In genomic region chr13:68609671-68610070, GRCh38 we compare ENCODE assay signal across 35 cellular contexts.
"Had no signal": no experiment of that assay in that cellular context is flagged by ENCODE, and none has a peak within 500 bp of the region (broad histone marks: within the 10 kb centered on the region; RNA-seq: fewer than 3 reads in every experiment).

No MANE protein-coding gene starts in this region.

- H3K27ac ChIP-seq: brain microvascular endothelial cell, coronary artery, dorsolateral prefrontal cortex, epithelial cell of prostate, esophagus squamous epithelium, gastroesophageal sphincter, WERI-Rb-1 had no signal

- DNase-seq: activated B cell treated with CpG ODN at 0.5 μM for 24 hours; activated CD4-positive, alpha-beta T cell treated with anti-CD3 and anti-CD28 coated beads for 48 hours; activated CD4-positive, alpha-beta T cell treated with anti-CD3 and anti-CD28 coated beads, Interleukin-2, amount 50 U/mL, for 1 hour; activated CD4-positive, alpha-beta T cell treated with anti-CD3 and anti-CD28 coated beads, Interleukin-2, amount 50 U/mL, for 48 hours; activated CD8-positive, alpha-beta memory T cell treated with anti-CD3 and anti-CD28 coated beads for 24 hours; activated CD8-positive, alpha-beta T cell treated with anti-CD3 and anti-CD28 coated beads for 36 hours; activated effector memory CD4-positive, alpha-beta T cell treated with Interleukin-2 at 50 U/mL for 16 hours; activated gamma-delta T cell treated with Interleukin-2 at 50 U/mL for 16 hours; activated naive CD4-positive, alpha-beta T cell treated with anti-CD3 and anti-CD28 coated beads, Interleukin-2, amount 50 U/mL, for 16 hours; activated naive CD4-positive, alpha-beta T cell treated with Interleukin-2 at 50 U/mL for 16 hours; activated T-cell treated with anti-CD3 and anti-CD28 coated beads, Interleukin-2, amount 50 U/mL, for 4 hours; amniotic stem cell; anterior cingulate cortex; brain microvascular endothelial cell; dorsolateral prefrontal cortex; effector memory CD4-positive, alpha-beta T cell; esophagus squamous epithelium; foreskin melanocyte; head of caudate nucleus; T-helper 1 cell; T-helper 17 cell; T1000; WERI-Rb-1 had no signal

- H3K27me3 Mint-ChIP-seq: activated B cell treated with CpG ODN at 0.5 μM for 24 hours; activated CD8-positive, alpha-beta T cell treated with anti-CD3 and anti-CD28 coated beads for 36 hours; activated naive CD8-positive, alpha-beta T cell; activated T-helper 17 cell treated with anti-CD3 and anti-CD28 coated beads, Interleukin-2, amount 50 U/mL, for 72 hours; central memory CD8-positive, alpha-beta T cell; dendritic cell treated with granulocyte-macrophage colony-stimulating factor and Interleukin-4, amounts not matched to agents 40 ng/mL and 50 ng/mL, for 4 days; T-helper 17 cell had no signal

- H3K27me3 ChIP-seq: brain microvascular endothelial cell, dorsolateral prefrontal cortex, esophagus squamous epithelium, gastroesophageal sphincter had no signal

- H3K4me1 Mint-ChIP-seq: activated B cell treated with CpG ODN at 0.5 μM for 24 hours; activated T-helper 17 cell treated with anti-CD3 and anti-CD28 coated beads, Interleukin-2, amount 50 U/mL, for 72 hours; central memory CD8-positive, alpha-beta T cell; T-helper 17 cell had no signal

- H3K9me3 Mint-ChIP-seq: activated B cell treated with CpG ODN at 0.5 μM for 24 hours had no signal

- H3K4me3 ChIP-seq: coronary artery, dorsolateral prefrontal cortex, esophagus squamous epithelium, gastroesophageal sphincter had no signal

- H3K27ac Mint-ChIP-seq: activated B cell treated with CpG ODN at 0.5 μM for 24 hours; activated CD8-positive, alpha-beta T cell treated with anti-CD3 and anti-CD28 coated beads for 36 hours; activated naive CD8-positive, alpha-beta T cell; activated T-helper 17 cell treated with anti-CD3 and anti-CD28 coated beads, Interleukin-2, amount 50 U/mL, for 72 hours; dendritic cell treated with granulocyte-macrophage colony-stimulating factor and Interleukin-4, amounts not matched to agents 40 ng/mL and 50 ng/mL, for 4 days; T-helper 17 cell; T-helper 2 cell treated with Interferon-gamma antibody and Interleukin-4, amounts not matched to agents 5 μg/mL and 100 μg/mL, for 36 hours had no signal

- FAIRE-seq: astrocyte, bronchial epithelial cell, endothelial cell of umbilical vein had no signal

- H3K4me3 Mint-ChIP-seq: activated B cell treated with CpG ODN at 0.5 μM for 24 hours; activated CD8-positive, alpha-beta T cell treated with anti-CD3 and anti-CD28 coated beads for 36 hours; activated naive CD8-positive, alpha-beta T cell; activated T-cell treated with anti-CD3 and anti-CD28 coated beads, Interleukin-2, amount 50 U/mL, for 4 hours; activated T-helper 17 cell treated with anti-CD3 and anti-CD28 coated beads, Interleukin-2, amount 50 U/mL, for 72 hours; central memory CD8-positive, alpha-beta T cell; dendritic cell treated with granulocyte-macrophage colony-stimulating factor and Interleukin-4, amounts not matched to agents 40 ng/mL and 50 ng/mL, for 4 days; T-helper 17 cell; T-helper 2 cell treated with Interferon-gamma antibody and Interleukin-4, amounts not matched to agents 5 μg/mL and 100 μg/mL, for 36 hours had no signal

- H3K36me3 Mint-ChIP-seq: activated naive CD8-positive, alpha-beta T cell had no signal

- H3K36me3 ChIP-seq: brain microvascular endothelial cell, esophagus squamous epithelium, gastroesophageal sphincter, WERI-Rb-1 had no signal

- H3K9me3 ChIP-seq: gastroesophageal sphincter had no signal

- ATAC-seq: activated CD4-positive, CD25-positive, alpha-beta regulatory T cell treated with anti-CD3 and anti-CD28 coated beads, Interleukin-2, amount 50 U/mL, for 24 hours; activated CD8-positive, alpha-beta T cell treated with anti-CD3 and anti-CD28 coated beads for 36 hours; activated T-cell treated with anti-CD3 and anti-CD28 coated beads, Interleukin-2, amount 50 U/mL, for 4 hours; activated T-helper 17 cell treated with anti-CD3 and anti-CD28 coated beads, Interleukin-2, amount 50 U/mL, for 72 hours; gastroesophageal sphincter; T-helper 17 cell had no signal

- H3K4me1 ChIP-seq: esophagus squamous epithelium, gastroesophageal sphincter had no signal
